28 cellular contexts compared by ENCODE assay signal in genomic region chr10:23493711-23494110, GRCh38.
"Had no signal": no experiment of that assay in that cellular context is flagged by ENCODE, and none has a peak within 500 bp of the region (broad histone marks: within the 10 kb centered on the region; RNA-seq: fewer than 3 reads in every experiment).

No MANE protein-coding gene starts in this region.

- H3K27ac Mint-ChIP-seq: activated T-helper 1 cell treated with anti-CD3 and anti-CD28 coated beads, Interleukin-12 subunit alpha, Interleukin-12 subunit beta, Interleukin-2, Interleukin-4 antibody, amounts not matched to agents 30 ng/mL and 10 ng/mL and 1 ng/mL, durations not matched to agents 14 hours and 24 hours and 36 hours; dendritic cell treated with granulocyte-macrophage colony-stimulating factor and Interleukin-4, amounts not matched to agents 40 ng/mL and 50 ng/mL, for 4 days; endodermal cell; immature natural killer cell; naive thymus-derived CD4-positive, alpha-beta T cell; progenitor cell of endocrine pancreas; T-helper 1 cell treated with Interleukin-12 subunit alpha and Interleukin-12 subunit beta and Interleukin-4 antibody, amounts not matched to agents 30 μg/mL and 1 μg/mL, for 36 hours had no signal

- H3K36me3 ChIP-seq: heart left ventricle, ovary, stomach, thyroid gland, upper lobe of right lung had no signal

- H3K9me3 ChIP-seq: ovary, stomach, thyroid gland, upper lobe of right lung had no signal

- H3K36me3 Mint-ChIP-seq: immature natural killer cell had no signal

- H3K4me3 ChIP-seq: heart left ventricle, ovary, SK-N-MC, skin epidermis, stomach, thyroid gland, upper lobe of right lung had no signal

- H3K9me3 Mint-ChIP-seq: activated T-helper 1 cell treated with anti-CD3 and anti-CD28 coated beads, Interleukin-12 subunit alpha, Interleukin-12 subunit beta, Interleukin-2, Interleukin-4 antibody, amounts not matched to agents 30 ng/mL and 10 ng/mL and 1 ng/mL, durations not matched to agents 14 hours and 24 hours and 36 hours; central memory CD8-positive, alpha-beta T cell; endodermal cell; T-helper 1 cell treated with Interleukin-12 subunit alpha and Interleukin-12 subunit beta and Interleukin-4 antibody, amounts not matched to agents 30 μg/mL and 1 μg/mL, for 36 hours had no signal

- H3K4me3 Mint-ChIP-seq: activated T-helper 1 cell treated with anti-CD3 and anti-CD28 coated beads, Interleukin-12 subunit alpha, Interleukin-12 subunit beta, Interleukin-2, Interleukin-4 antibody, amounts not matched to agents 30 ng/mL and 10 ng/mL and 1 ng/mL, durations not matched to agents 14 hours and 24 hours and 36 hours; central memory CD8-positive, alpha-beta T cell; dendritic cell treated with granulocyte-macrophage colony-stimulating factor and Interleukin-4, amounts not matched to agents 40 ng/mL and 50 ng/mL, for 4 days; endodermal cell; immature natural killer cell; naive thymus-derived CD4-positive, alpha-beta T cell; T-helper 1 cell treated with Interleukin-12 subunit alpha and Interleukin-12 subunit beta and Interleukin-4 antibody, amounts not matched to agents 30 μg/mL and 1 μg/mL, for 36 hours had no signal

- DNase-seq: activated gamma-delta T cell; activated naive CD4-positive, alpha-beta T cell treated with anti-CD3 and anti-CD28 coated beads, Interleukin-2, amount 50 U/mL, for 16 hours; anterior cingulate cortex; endodermal cell; foreskin fibroblast; heart left ventricle; hypothalamus; immature natural killer cell; kidney; left colon; midbrain; naive thymus-derived CD4-positive, alpha-beta T cell; ovary; retina; stomach; T-helper 9 cell; thyroid gland; upper lobe of right lung had no signal

- H3K4me1 Mint-ChIP-seq: central memory CD8-positive, alpha-beta T cell; endodermal cell; immature natural killer cell had no signal

- ATAC-seq: esophagus mucosa; heart left ventricle; left colon; naive thymus-derived CD4-positive, alpha-beta T cell; sciatic nerve; upper lobe of right lung had no signal

- H3K27ac ChIP-seq: heart left ventricle, ovary, SK-N-MC, skin epidermis, stomach, thyroid gland, upper lobe of right lung, VCaP had no signal

- H3K4me1 ChIP-seq: heart left ventricle, stomach, thyroid gland, upper lobe of right lung had no signal

- H3K27me3 ChIP-seq: heart left ventricle, ovary, thyroid gland, upper lobe of right lung had no signal
